12 cellular contexts compared by ENCODE assay signal in genomic region chr17:77288115-77288619, GRCh38.
DNase-seq lines count a peak whose midpoint lies in the region; ATAC-seq and TF ChIP-seq lines count a peak whose summit lies in the region.
"Had no signal": no experiment of that assay in that cellular context is flagged by ENCODE, and none has a peak within 500 bp of the region (broad histone marks: within the 10 kb centered on the region; RNA-seq: fewer than 3 reads in every experiment).

No MANE protein-coding gene starts in this region.

- peak overlapping the region; percentile 65 for H3K4me3 ChIP-seq in psoas muscle
- H3K4me3 ChIP-seq: GM12878 had no signal

- no peaks in the 10 kb centered on the region for H3K27me3 Mint-ChIP-seq in Calu3 (ENCODE audit: unreplicated experiment)
- H3K27me3 Mint-ChIP-seq in activated T-helper 2 cell treated with anti-CD3 and anti-CD28 coated beads, Interferon-gamma antibody, Interleukin-2, Interleukin-4, amounts not matched to agents 10 μg/mL and 5 μg/mL and 100 μg/mL, durations not matched to agents 14 hours and 24 hours and 36 hours (ENCODE audit: low read depth) = peaks cover 9% of the 10 kb centered on the region
- H3K27me3 Mint-ChIP-seq: CD4-positive, alpha-beta T cell had no signal

- H3K36me3 ChIP-seq in psoas muscle (ENCODE audit: insufficient read depth in 1 of 2, low read depth in 1 of 2) = no peaks in the 10 kb centered on the region

- 50 to 72% (median 55%) methylated on average over 17 of the region's 17 CpGs for WGBS in psoas muscle, 3 donors

- intact Hi-C loops in Calu3 (cut with micrococcal nuclease; ENCODE audit: unreplicated experiment) = no loop called here
- intact Hi-C loops in left ventricle myocardium superior (cut with micrococcal nuclease) = no loop called here
- intact Hi-C loops in psoas muscle (cut with DNase I) = loop anchor here in 1 of 2 donors (5.0 kb wide), 1 partner anchor 34 kb away; no protein-coding TSS in a partner anchor
- intact Hi-C loops in activated T-helper 2 cell treated with anti-CD3 and anti-CD28 coated beads, Interferon-gamma antibody, Interleukin-2, Interleukin-4, amounts not matched to agents 10 μg/mL and 5 μg/mL and 100 μg/mL, durations not matched to agents 14 hours and 24 hours and 36 hours (cut with micrococcal nuclease) = no loop called here

- DNase-seq in Calu3 (peak; percentile 47), SHP77 treated with DMSO at 0.1 percent for 48 hours (lab: John Stamatoyannopoulos, UW) (peak; percentile 19), left ventricle myocardium superior (no peak), psoas muscle (peak in 1 of 2 donors; percentile 67), NCI-H1105 treated with DMSO at 0.1 percent for 48 hours (lab: John Stamatoyannopoulos, UW) (no peak), NCI-H446 treated with DMSO at 0.1 percent for 48 hours (lab: John Stamatoyannopoulos, UW) (no peak)
- DNase-seq in activated T-helper 2 cell treated with anti-CD3 and anti-CD28 coated beads, Interferon-gamma antibody, Interleukin-2, Interleukin-4, amounts not matched to agents 10 μg/mL and 5 μg/mL and 100 μg/mL, durations not matched to agents 14 hours and 24 hours and 36 hours (ENCODE audit: low spot score) = no peak
- DNase-seq in stimulated activated naive CD4-positive, alpha-beta T cell treated with Interleukin-2 at 50 U/mL for 16 hours (lab: John Stamatoyannopoulos, UW) = no peak
- DNase-seq: activated CD8-positive, alpha-beta T cell treated with anti-CD3 and anti-CD28 coated beads, Interleukin-2, amount 10 ng/mL, durations not matched to agents 7 days and 5 days; CD4-positive, alpha-beta T cell; naive thymus-derived CD4-positive, alpha-beta T cell had no signal

- BruUV-seq in Calu3 (replicated peaks; lab: Mats Ljungman, UMichigan) = TSS peak; percentile 51

- H3K36me3 Mint-ChIP-seq in Calu3 (ENCODE audit: insufficient read depth, unreplicated experiment) = peaks cover 86% of the 10 kb centered on the region
- H3K36me3 Mint-ChIP-seq in activated T-helper 2 cell treated with anti-CD3 and anti-CD28 coated beads, Interferon-gamma antibody, Interleukin-2, Interleukin-4, amounts not matched to agents 10 μg/mL and 5 μg/mL and 100 μg/mL, durations not matched to agents 14 hours and 24 hours and 36 hours (ENCODE audit: low read depth) = no peaks in the 10 kb centered on the region
- H3K36me3 Mint-ChIP-seq: naive thymus-derived CD4-positive, alpha-beta T cell had no signal

- CTCF ChIA-PET in Calu3 (lab: Charles Lee) = interaction anchor here (0.6 to 4.9 kb wide), 6 partner anchors 33 to 629 kb away, joined by 3 to 29 read pairs (median 4); no protein-coding TSS in a partner anchor

- H3K4me1 Mint-ChIP-seq in Calu3 (ENCODE audit: low read depth, unreplicated experiment) = peaks cover 57% of the 10 kb centered on the region
- H3K4me1 Mint-ChIP-seq in activated T-helper 2 cell treated with anti-CD3 and anti-CD28 coated beads, Interferon-gamma antibody, Interleukin-2, Interleukin-4, amounts not matched to agents 10 μg/mL and 5 μg/mL and 100 μg/mL, durations not matched to agents 14 hours and 24 hours and 36 hours (ENCODE audit: low read depth) = peaks cover 4% of the 10 kb centered on the region

- peaks cover 25% of the 10 kb centered on the region for H3K4me1 ChIP-seq in psoas muscle

- H3K27ac Mint-ChIP-seq in Calu3 (ENCODE audit: unreplicated experiment) = peak overlapping the region; percentile 100
- no peak overlapping the region for H3K27ac Mint-ChIP-seq in activated T-helper 2 cell treated with anti-CD3 and anti-CD28 coated beads, Interferon-gamma antibody, Interleukin-2, Interleukin-4, amounts not matched to agents 10 μg/mL and 5 μg/mL and 100 μg/mL, durations not matched to agents 14 hours and 24 hours and 36 hours
- H3K27ac Mint-ChIP-seq: activated CD8-positive, alpha-beta T cell treated with anti-CD3 and anti-CD28 coated beads, Interleukin-2, amount 10 ng/mL, durations not matched to agents 7 days and 5 days; CD4-positive, alpha-beta T cell; naive thymus-derived CD4-positive, alpha-beta T cell had no signal

- H3K27me3 ChIP-seq in psoas muscle (ENCODE audit: insufficient read depth in 3 of 3, low read length in 2 of 3) = no peaks in the 10 kb centered on the region

- H3K9me3 Mint-ChIP-seq in Calu3 (ENCODE audit: low read depth, unreplicated experiment) = no peaks in the 10 kb centered on the region
- H3K9me3 Mint-ChIP-seq in activated T-helper 2 cell treated with anti-CD3 and anti-CD28 coated beads, Interferon-gamma antibody, Interleukin-2, Interleukin-4, amounts not matched to agents 10 μg/mL and 5 μg/mL and 100 μg/mL, durations not matched to agents 14 hours and 24 hours and 36 hours = no peaks in the 10 kb centered on the region
- H3K9me3 Mint-ChIP-seq: CD4-positive, alpha-beta T cell; naive thymus-derived CD4-positive, alpha-beta T cell had no signal

- H3K27ac ChIP-seq in psoas muscle = peak overlapping the region; percentile 97

- peak overlapping the region; percentile 83 for H3K4me3 Mint-ChIP-seq in Calu3 (ENCODE audit: low read depth, unreplicated experiment)
- H3K4me3 Mint-ChIP-seq in activated T-helper 2 cell treated with anti-CD3 and anti-CD28 coated beads, Interferon-gamma antibody, Interleukin-2, Interleukin-4, amounts not matched to agents 10 μg/mL and 5 μg/mL and 100 μg/mL, durations not matched to agents 14 hours and 24 hours and 36 hours (ENCODE audit: low read depth) = no peak overlapping the region
- H3K4me3 Mint-ChIP-seq: activated CD8-positive, alpha-beta T cell treated with anti-CD3 and anti-CD28 coated beads, Interleukin-2, amount 10 ng/mL, durations not matched to agents 7 days and 5 days; CD4-positive, alpha-beta T cell; naive thymus-derived CD4-positive, alpha-beta T cell had no signal

- H3K9me3 ChIP-seq in psoas muscle = no peaks in the 10 kb centered on the region

- peak; percentile 2 for ATAC-seq in left ventricle myocardium superior
- peak; percentile 18 to 55 (median 29) for ATAC-seq in psoas muscle
- ATAC-seq: activated CD8-positive, alpha-beta T cell treated with anti-CD3 and anti-CD28 coated beads, Interleukin-2, amount 10 ng/mL, durations not matched to agents 7 days and 5 days; GM12878; naive thymus-derived CD4-positive, alpha-beta T cell had no signal

- TF ChIP-seq CTCF in Calu3 (IDR thresholded peaks at IDR 0.05; ENCODE audit: unreplicated experiment) (no peak), psoas muscle (IDR thresholded peaks at IDR 0.05) (no peak)

Comparison
In these comparisons a context has a peak if more than half of its experiments do, and no peak if none do; other contexts are left out.
1. DNase-seq: peak in Calu3 (single experiment) and SHP77 treated with DMSO at 0.1 percent for 48 hours (single experiment); none in left ventricle myocardium superior (single experiment), NCI-H1105 treated with DMSO at 0.1 percent for 48 hours (single experiment), activated T-helper 2 cell treated with anti-CD3 and anti-CD28 coated beads, Interferon-gamma antibody, Interleukin-2, Interleukin-4, amounts not matched to agents 10 μg/mL and 5 μg/mL and 100 μg/mL, durations not matched to agents 14 hours and 24 hours and 36 hours (single experiment), stimulated activated naive CD4-positive, alpha-beta T cell treated with Interleukin-2 at 50 U/mL for 16 hours (single experiment) and NCI-H446 treated with DMSO at 0.1 percent for 48 hours (single experiment).